Comparison of ENCODE assay signal across 13 cellular contexts in genomic region chr11:127106142-127106541, GRCh38.
DNase-seq lines count a peak whose midpoint lies in the region; ATAC-seq and TF ChIP-seq lines count a peak whose summit lies in the region.
"Had no signal": no experiment of that assay in that cellular context is flagged by ENCODE, and none has a peak within 500 bp of the region (broad histone marks: within the 10 kb centered on the region; RNA-seq: fewer than 3 reads in every experiment).

No MANE protein-coding gene starts in this region.

- peak; percentile 55 for ATAC-seq in WTC11
- no peak for ATAC-seq in HG03108 (IDR thresholded peaks at IDR 0.05; ENCODE audit: unreplicated experiment)
- ATAC-seq: sciatic nerve, T-helper 17 cell had no signal

- TF ChIP-seq POLR2A in tibial nerve (IDR thresholded peaks at IDR 0.05), result no peak

- H3K4me1 Mint-ChIP-seq in WTC11 (peaks cover 55% of the 10 kb centered on the region), nephron (peaks cover 32% of the 10 kb centered on the region), immature natural killer cell (no peaks in the 10 kb centered on the region)
- H3K4me1 Mint-ChIP-seq: T-helper 17 cell had no signal

- CTCF ChIA-PET in WTC11 (lab: Charles Lee), result interaction anchor here (0.7 to 1.8 kb wide), 4 partner anchors 89 to 390 kb away, joined by 3 to 8 read pairs (median 4); no protein-coding TSS in a partner anchor

- no peak for TF ChIP-seq EP300 in tibial nerve (IDR thresholded peaks at IDR 0.05)

- peaks cover 0 to 7% (median 0%) of the 10 kb centered on the region in 4 donors for H3K4me1 ChIP-seq in tibial nerve

- H3K36me3 Mint-ChIP-seq in WTC11, result no peaks in the 10 kb centered on the region
- no peaks in the 10 kb centered on the region for H3K36me3 Mint-ChIP-seq in nephron (ENCODE audit: low read depth)
- H3K36me3 Mint-ChIP-seq in immature natural killer cell, result no peaks in the 10 kb centered on the region

- H3K27me3 ChIP-seq in tibial nerve, result no peaks in the 10 kb centered on the region

- no peak overlapping the region for H3K4me3 ChIP-seq in tibial nerve
- H3K4me3 ChIP-seq: MG63 had no signal

- H3K4me3 Mint-ChIP-seq in WTC11, result no peak overlapping the region
- H3K4me3 Mint-ChIP-seq in nephron, result peak overlapping the region; percentile 49 to 61 (median 53)
- no peak overlapping the region for H3K4me3 Mint-ChIP-seq in immature natural killer cell
- H3K4me3 Mint-ChIP-seq: activated T-cell treated with anti-CD3 and anti-CD28 coated beads, Interleukin-2, amount 50 U/mL, for 24 hours; dendritic cell treated with granulocyte-macrophage colony-stimulating factor and Interleukin-4, amounts not matched to agents 40 ng/mL and 50 ng/mL, for 4 days; T-helper 17 cell had no signal

- DNase-seq in DMS79 (lab: John Stamatoyannopoulos, UW) (peak; percentile 100), NCI-H146 (lab: John Stamatoyannopoulos, UW) (peak; percentile 95), WTC11 (ENCODE audit: low spot score) (no peak), immature natural killer cell (no peak), tibial nerve (ENCODE audit: low spot score in 2 of 2) (no peak)
- DNase-seq in effector CD8-positive, alpha-beta T cell (lab: John Stamatoyannopoulos, UW), result no peak
- DNase-seq: activated T-cell treated with anti-CD3 and anti-CD28 coated beads, Interleukin-2, amount 50 U/mL, for 24 hours; MG63; T-helper 17 cell had no signal

- H3K27me3 Mint-ChIP-seq in WTC11 (ENCODE audit: low read depth) (no peaks in the 10 kb centered on the region), nephron (ENCODE audit: low read depth) (peaks cover 13% of the 10 kb centered on the region), immature natural killer cell (ENCODE audit: low read depth in 3 of 3) (peaks cover 0 to 5% (median 4%) of the 10 kb centered on the region in 3 donors)
- H3K27me3 Mint-ChIP-seq: dendritic cell treated with granulocyte-macrophage colony-stimulating factor and Interleukin-4, amounts not matched to agents 40 ng/mL and 50 ng/mL, for 4 days had no signal

- H3K27ac ChIP-seq in tibial nerve, result no peak overlapping the region

- POLR2A ChIA-PET in WTC11 (lab: Charles Lee), result no interaction called here

- no peaks in the 10 kb centered on the region for H3K9me3 ChIP-seq in tibial nerve
- H3K9me3 ChIP-seq: MG63 had no signal

- no peak for TF ChIP-seq CTCF in WTC11 (IDR thresholded peaks at IDR 0.05)
- no peak for TF ChIP-seq CTCF in nephron (IDR thresholded peaks at IDR 0.05; ENCODE audit: unreplicated experiment in 3 of 3)
- TF ChIP-seq CTCF in tibial nerve (IDR thresholded peaks at IDR 0.05), result no peak

- H3K9me3 Mint-ChIP-seq in WTC11, result no peaks in the 10 kb centered on the region
- H3K9me3 Mint-ChIP-seq in nephron, result no peaks in the 10 kb centered on the region
- peaks cover 0 to 2% (median 0%) of the 10 kb centered on the region in 6 donors for H3K9me3 Mint-ChIP-seq in immature natural killer cell
- H3K9me3 Mint-ChIP-seq: activated T-cell treated with anti-CD3 and anti-CD28 coated beads, Interleukin-2, amount 50 U/mL, for 24 hours; dendritic cell treated with granulocyte-macrophage colony-stimulating factor and Interleukin-4, amounts not matched to agents 40 ng/mL and 50 ng/mL, for 4 days had no signal

- no peaks in the 10 kb centered on the region for H3K36me3 ChIP-seq in tibial nerve
- H3K36me3 ChIP-seq: MG63 had no signal

- H3K27ac Mint-ChIP-seq in WTC11 (no peak overlapping the region), nephron (peak overlapping the region; percentile 42 to 86 (median 85)), immature natural killer cell (no peak overlapping the region)
- H3K27ac Mint-ChIP-seq: activated T-cell treated with anti-CD3 and anti-CD28 coated beads, Interleukin-2, amount 50 U/mL, for 24 hours; dendritic cell treated with granulocyte-macrophage colony-stimulating factor and Interleukin-4, amounts not matched to agents 40 ng/mL and 50 ng/mL, for 4 days; T-helper 17 cell had no signal

- WGBS in tibial nerve, 2 donors, result 44 to 47% methylated on average over 6 of the region's 6 CpGs

TF ChIP-seq in WTC11, 78 proteins besides CTCF, POLR2A, EP300 and RAD21:
- TF ChIP-seq HMGXB4 (CRISPR knock-in tag; IDR thresholded peaks at IDR 0.05) (no peak), PRDM15 (CRISPR knock-in tag; IDR thresholded peaks at IDR 0.05) (peak; percentile 93)

Comparison
In these comparisons a context has a peak if more than half of its experiments do, and no peak if none do; other contexts are left out.
1. DNase-seq: peak in DMS79 (single experiment) and NCI-H146 (single experiment); none in WTC11 (single experiment), immature natural killer cell (0 of 3), effector CD8-positive, alpha-beta T cell (single experiment) and tibial nerve (0 of 2).
2. H3K27ac Mint-ChIP-seq: peak in nephron (3 of 3); none in WTC11 (single experiment) and immature natural killer cell (0 of 6).
3. H3K4me3 Mint-ChIP-seq: peak in nephron (3 of 3); none in WTC11 (single experiment) and immature natural killer cell (0 of 5).